In the genomic region with DNA sequence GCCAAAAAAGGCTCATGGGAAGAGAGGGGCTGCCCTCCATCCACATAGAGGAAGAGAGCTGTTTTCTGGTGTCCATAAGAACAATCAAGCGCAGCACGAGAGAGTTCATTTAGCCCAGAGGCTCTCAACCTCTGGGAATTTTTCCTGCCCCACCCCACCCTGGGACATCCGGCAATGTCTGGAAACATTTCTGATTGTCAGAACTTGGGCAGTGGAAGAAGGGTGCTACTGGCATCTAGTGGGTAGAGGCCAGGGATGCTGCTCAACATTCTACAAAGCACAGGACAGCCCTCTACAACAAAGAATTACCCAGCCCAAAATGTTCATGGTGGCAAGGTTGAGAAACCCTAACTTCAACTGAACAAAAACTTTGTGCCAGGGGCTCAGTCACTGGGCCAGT, we compare ENCODE assay signal across 27 cellular contexts.
A peak's percentile ranks its signal among the peaks of the same experiment; 100 is the strongest.
DNase-seq lines count a peak whose midpoint lies in the region; ATAC-seq, FAIRE-seq and TF ChIP-seq lines count a peak whose summit lies in the region.
"Had no signal": no experiment of that assay in that cellular context is flagged by ENCODE, and none has a peak within 500 bp of the region (broad histone marks: within the 10 kb centered on the region; RNA-seq: fewer than 3 reads in every experiment).

No MANE protein-coding gene starts in this region.

- no peak overlapping the region for H3K4me3 ChIP-seq in A549
- H3K4me3 ChIP-seq in GM12878: no peak overlapping the region
- no peak overlapping the region for H3K4me3 ChIP-seq in lung
- H3K4me3 ChIP-seq in vagina: no peak overlapping the region
- H3K4me3 ChIP-seq: SJSA1 had no signal

- H3K4me2 ChIP-seq in A549: no peak overlapping the region
- no peak overlapping the region for H3K4me2 ChIP-seq in GM12878 (ENCODE audit: control insufficient read depth, insufficient read depth)

- RAD21 ChIA-PET in GM12878 (lab: Charles Lee; ENCODE audit: unreplicated experiment): interaction anchor here (0.9 kb wide), 1 partner anchor 45 kb away, joined by 3 read pairs; no protein-coding TSS in a partner anchor

- POLR2A ChIA-PET in A549 (lab: Yijun Ruan, JAX) (no interaction called here), GM12878 (lab: Charles Lee) (no interaction called here)

- H3K27ac ChIP-seq in A549 (no peak overlapping the region), GM12878 (ENCODE audit: control insufficient read depth, insufficient read depth) (no peak overlapping the region), lung (ENCODE audit: low read depth in 1 of 2, low read length in 1 of 2) (no peak overlapping the region), vagina (no peak overlapping the region), caudate nucleus (ENCODE audit: low read depth, low read length) (no peak overlapping the region)
- H3K27ac ChIP-seq: SJSA1 had no signal

- TF ChIP-seq EP300 in A549 (IDR thresholded peaks at IDR 0.05): no peak
- no peak for TF ChIP-seq EP300 in GM12878 (IDR thresholded peaks at IDR 0.05; ENCODE audit: borderline replicate concordance in 1 of 2, control insufficient read depth in 1 of 2, low read depth in 2 of 2, low read length in 2 of 2)

- in situ Hi-C loops in GM12878 (cut with MboI): no loop called here

- CTCF ChIA-PET in A549 (lab: Yijun Ruan, JAX) (interaction anchor here (0.7 to 3.4 kb wide), 12 partner anchors 9 to 562 kb away, joined by 3 to 13 read pairs (median 3); no protein-coding TSS in a partner anchor), GM12878 (lab: Yijun Ruan, JAX) (interaction anchor here (1.0 to 3.0 kb wide), 2 partner anchors 9 to 41 kb away, joined by 3 to 11 read pairs; no protein-coding TSS in a partner anchor)

- no peak overlapping the region for H2AFZ ChIP-seq in GM12878 (ENCODE audit: control insufficient read depth, low read depth, low read length)

- peak in 1 of 2 experiments; percentile 30 for DNase-seq in A549 (ENCODE audit: low read depth in 1 of 2, low spot score in 1 of 2)
- DNase-seq in HT1080 (ENCODE audit: low read depth): peak; percentile 35
- DNase-seq in GM12878 (ENCODE audit: low read depth, low spot score): no peak
- DNase-seq in lung (ENCODE audit: low spot score): no peak
- no peak for DNase-seq in vagina (ENCODE audit: extremely low spot score in 2 of 2)
- DNase-seq in caudate nucleus (lab: John Stamatoyannopoulos, UW): no peak
- no peak for DNase-seq in glomerular visceral epithelial cell (ENCODE audit: extremely low spot score)
- DNase-seq in T-helper 1 cell: no peak
- DNase-seq: activated CD4-positive, CD25-positive, alpha-beta regulatory T cell; activated CD8-positive, alpha-beta T cell treated with anti-CD3 and anti-CD28 coated beads, Interleukin-2, amount 10 ng/mL, durations not matched to agents 7 days and 5 days; activated naive CD4-positive, alpha-beta T cell treated with anti-CD3 and anti-CD28 coated beads for 36 hours; activated T-cell treated with anti-CD3 and anti-CD28 coated beads, Interleukin-2, amount 50 U/mL, for 24 hours; aorta; CD4-positive, CD25-positive, alpha-beta regulatory T cell; DND-41; Karpas-422; kidney glomerular epithelial cell; NCI-H1105; NCI-H2107; NCI-H524; stimulated activated CD4-positive, alpha-beta T cell treated with anti-CD3 and anti-CD28 coated beads, Interleukin-12 subunit alpha, Interleukin-12 subunit beta, amount 100 ng/mL, for 4 hours; stimulated activated CD8-positive, alpha-beta memory T cell treated with anti-CD3 and anti-CD28 coated beads, Interleukin-4, amount 100 ng/mL, for 48 hours; T1000 had no signal

- H3K4me1 ChIP-seq in A549 (no peaks in the 10 kb centered on the region), GM12878 (ENCODE audit: control insufficient read depth, insufficient read depth, low read length) (no peaks in the 10 kb centered on the region), lung (ENCODE audit: control insufficient read depth in 2 of 2, insufficient read depth in 2 of 2, low read length in 2 of 2) (no peaks in the 10 kb centered on the region), vagina (no peaks in the 10 kb centered on the region)
- H3K4me1 ChIP-seq: SJSA1 had no signal

- peak; percentile 37 to 46; a peak in 4 of 5 replicates for TF ChIP-seq RAD21 in A549 (conservative IDR thresholded peaks at IDR 0.05 in 1 of 2, IDR thresholded peaks at IDR 0.05 in 1 of 2)
- peak; percentile 21; the same call in 1 of the 2 replicates for TF ChIP-seq RAD21 in GM12878 (IDR thresholded peaks at IDR 0.05; ENCODE audit: insufficient read depth, low read depth, low read length)

- TF ChIP-seq POLR2A in A549 (IDR thresholded peaks at IDR 0.05; ENCODE audit: low read length): no peak
- TF ChIP-seq POLR2A in GM12878 (IDR thresholded peaks at IDR 0.05; ENCODE audit: low read depth, low read length): no peak
- no peak for TF ChIP-seq POLR2A in vagina (IDR thresholded peaks at IDR 0.05)

- no peak for FAIRE-seq in A549 (lab: Jason Lieb, UNC)
- FAIRE-seq in GM12878 (lab: Jason Lieb, UNC): no peak
- FAIRE-seq: colon, endometrium, GM18507 had no signal

- H3K9me3 ChIP-seq in A549 (no peaks in the 10 kb centered on the region), GM12878 (replicated peaks; ENCODE audit: control insufficient read depth, insufficient read depth, low read length) (no peaks in the 10 kb centered on the region), lung (ENCODE audit: control insufficient read depth in 2 of 2, insufficient read depth in 1 of 2, low read length in 1 of 2) (no peaks in the 10 kb centered on the region), vagina (no peaks in the 10 kb centered on the region)
- H3K9me3 ChIP-seq: SJSA1 had no signal

- 32% methylated on average over 3 of the region's 3 CpGs for WGBS in A549 (ENCODE audit: missing lambda C conversion rate)
- 75% methylated on average over 3 of the region's 3 CpGs for WGBS in GM12878 (ENCODE audit: insufficient coverage, insufficient replicate concordance, low lambda C conversion rate, missing lambda C conversion rate)
- WGBS in lung, 2 donors: 54 to 78% methylated on average over 3 of the region's 3 CpGs

- SMC1A ChIA-PET in GM12878 (lab: Charles Lee; ENCODE audit: uncharacterized antibody, unreplicated experiment): no interaction called here

- H3K79me2 ChIP-seq in GM12878 (ENCODE audit: control insufficient read depth, insufficient read depth, low read length): no peaks in the 10 kb centered on the region

- TF ChIP-seq CTCF in A549 (IDR thresholded peaks at IDR 0.05) (peak; percentile 34), GM12878 (IDR thresholded peaks at IDR 0.05 in 2 of 3, conservative IDR thresholded peaks at IDR 0.05 in 1 of 3; ENCODE audit: control insufficient read depth in 2 of 3, extremely low read depth in 1 of 3, insufficient read depth in 1 of 3, low read depth in 3 of 3, low read length in 3 of 3) (0 out of 6 replicates have a peak, but pooled peaks of 1 of the 3 experiments have one; percentile 13), lung (IDR thresholded peaks at IDR 0.05; ENCODE audit: control extremely low read depth, extremely low read depth) (peak; percentile 5), vagina (IDR thresholded peaks at IDR 0.05) (no peak)

- H3K36me3 ChIP-seq in GM12878 (ENCODE audit: control insufficient read depth in 2 of 2, insufficient read depth in 2 of 2, low read length in 1 of 2) (no peaks in the 10 kb centered on the region), lung (ENCODE audit: control insufficient read depth in 2 of 2, insufficient read depth in 2 of 2, low read length in 2 of 2) (no peaks in the 10 kb centered on the region), vagina (no peaks in the 10 kb centered on the region)
- H3K36me3 ChIP-seq: SJSA1 had no signal

- no TSS peak for BruUV-seq in GM12878 (replicated peaks; lab: Mats Ljungman, UMichigan)

- H3K27me3 ChIP-seq in GM12878 (replicated peaks in 1 of 2; ENCODE audit: control insufficient read depth in 2 of 2, insufficient read depth in 2 of 2, low read length in 1 of 2) (no peaks in the 10 kb centered on the region), lung (ENCODE audit: control insufficient read depth, insufficient read depth) (no peaks in the 10 kb centered on the region), vagina (no peaks in the 10 kb centered on the region)

- ATAC-seq in A549 (peak in 1 of 2 experiments; percentile 41; a peak in 2 of 6 replicates), GM12878 (no peak), lung (ENCODE audit: insufficient read depth, low FRiP score) (no peak)
- ATAC-seq: activated CD8-positive, alpha-beta T cell treated with anti-CD3 and anti-CD28 coated beads, Interleukin-2, amount 10 ng/mL, durations not matched to agents 7 days and 5 days had no signal

- H3K9ac ChIP-seq in GM12878 (ENCODE audit: control insufficient read depth, insufficient read depth, low read length): no peak overlapping the region

- intact Hi-C loops in GM12878 (cut with micrococcal nuclease; ENCODE audit: unreplicated experiment): no loop called here
- intact Hi-C loops in vagina (cut with DNase I): no loop called here

- no peaks in the 10 kb centered on the region for H4K20me1 ChIP-seq in GM12878 (ENCODE audit: control insufficient read depth, insufficient read depth)

TF ChIP-seq in A549, 52 proteins besides CTCF, POLR2A, EP300 and RAD21:
- TF ChIP-seq CHD4 (IDR thresholded peaks at IDR 0.05; ENCODE audit: borderline replicate concordance) (no peak), HOXB13 (CRISPR knock-in tag; IDR thresholded peaks at IDR 0.05; ENCODE audit: low read depth) (no peak), POLR2AphosphoS2 (conservative IDR thresholded peaks at IDR 0.05; ENCODE audit: low read length) (no peak), RCOR1 (IDR thresholded peaks at IDR 0.05; ENCODE audit: low read depth, low read length) (no peak), NR3C1 (IDR thresholded peaks at IDR 0.05) (no peak), ZNF302 (CRISPR knock-in tag; IDR thresholded peaks at IDR 0.05) (no peak)
TF ChIP-seq in A549: peak in this region for 0.

Comparison
In these comparisons a context has a peak if more than half of its experiments do, and no peak if none do; other contexts are left out.
1. CTCF ChIP-seq: peak in A549 (single experiment) and lung (single experiment); none in vagina (0 of 3).
2. Of the 24 proteins assayed by ChIP-seq in both GM12878 and A549: peak only in GM12878: none; only in A549: none; in both: RAD21; in neither: 22; mixed calls (peak in some experiments, not most) for 1.